13 cellular contexts compared by ENCODE assay signal in genomic region chr3:139448104-139448503, GRCh38. TPM values are rescaled to one million over a fixed set of nuclear protein-coding genes. Genes with fewer than 3 reads are reported as not detected.
DNase-seq lines count a peak whose midpoint lies in the region; ATAC-seq, FAIRE-seq and TF ChIP-seq lines count a peak whose summit lies in the region.
"Had no signal": no experiment of that assay in that cellular context is flagged by ENCODE, and none has a peak within 500 bp of the region (broad histone marks: within the 10 kb centered on the region; RNA-seq: fewer than 3 reads in every experiment).

No MANE protein-coding gene starts in this region.

- H3K27ac ChIP-seq in breast epithelium (no peak overlapping the region), foreskin keratinocyte (no peak overlapping the region), small intestine (ENCODE audit: low read depth in 1 of 2, low read length in 1 of 2) (no peak overlapping the region)
- no peak overlapping the region for H3K27ac ChIP-seq in CD8-positive, alpha-beta memory T cell (ENCODE audit: low read depth, low read length)
- H3K27ac ChIP-seq: spleen had no signal

- TF ChIP-seq POLR2A in breast epithelium (IDR thresholded peaks at IDR 0.05), result no peak

- H3K36me3 Mint-ChIP-seq in MCF 10A (ENCODE audit: insufficient read depth, unreplicated experiment), result no peaks in the 10 kb centered on the region
- H3K36me3 Mint-ChIP-seq in CD8-positive, alpha-beta memory T cell, result no peaks in the 10 kb centered on the region
- H3K36me3 Mint-ChIP-seq: naive B cell had no signal

- H3K9me3 ChIP-seq in breast epithelium (no peaks in the 10 kb centered on the region), small intestine (ENCODE audit: control insufficient read depth, low read depth) (no peaks in the 10 kb centered on the region)
- H3K9me3 ChIP-seq in CD8-positive, alpha-beta memory T cell (ENCODE audit: low read length), result no peaks in the 10 kb centered on the region
- H3K9me3 ChIP-seq: spleen had no signal

- POLR2A ChIA-PET in MCF 10A (lab: Yijun Ruan, JAX), result interaction anchor here (0.6 to 1.3 kb wide), 2 partner anchors 9 to 13 kb away, joined by 3 to 4 read pairs; no protein-coding TSS in a partner anchor
- POLR2A ChIA-PET in CD8-positive, alpha-beta memory T cell (lab: Charles Lee), result no interaction called here

- no peak overlapping the region for H3K27ac Mint-ChIP-seq in MCF 10A (ENCODE audit: low read depth, unreplicated experiment)
- H3K27ac Mint-ChIP-seq in CD8-positive, alpha-beta memory T cell, result no peak overlapping the region
- H3K27ac Mint-ChIP-seq: activated CD4-positive, alpha-beta T cell treated with anti-CD3 and anti-CD28 coated beads for 36 hours; naive B cell had no signal

- CTCF ChIA-PET in MCF 10A (lab: Yijun Ruan, JAX), result interaction anchor here (1.1 to 3.8 kb wide), 2 partner anchors 20 to 444 kb away, joined by 3 to 19 read pairs; no protein-coding TSS in a partner anchor
- CTCF ChIA-PET in CD8-positive, alpha-beta memory T cell (lab: Charles Lee), result no interaction called here

- H3K36me3 ChIP-seq in breast epithelium (no peaks in the 10 kb centered on the region), small intestine (ENCODE audit: control insufficient read depth in 2 of 2, insufficient read depth in 2 of 2, low read length in 2 of 2) (peaks cover 2 to 8% of the 10 kb centered on the region in 2 donors)
- H3K36me3 ChIP-seq in CD8-positive, alpha-beta memory T cell (ENCODE audit: insufficient read depth, low read length), result no peaks in the 10 kb centered on the region
- H3K36me3 ChIP-seq: spleen had no signal

- intact Hi-C loops in MCF 10A (cut with micrococcal nuclease) (no loop called here), breast epithelium (cut with DNase I; ENCODE audit: low total_unique reads) (no loop called here)

- H3K27me3 ChIP-seq in breast epithelium (no peaks in the 10 kb centered on the region), foreskin keratinocyte (no peaks in the 10 kb centered on the region), small intestine (ENCODE audit: control insufficient read depth in 2 of 2, insufficient read depth in 2 of 2, low read length in 2 of 2) (no peaks in the 10 kb centered on the region)
- no peaks in the 10 kb centered on the region for H3K27me3 ChIP-seq in CD8-positive, alpha-beta memory T cell (ENCODE audit: insufficient read depth, low read length, poor library complexity, severe bottlenecking)
- H3K27me3 ChIP-seq: spleen had no signal

- H3K4me3 ChIP-seq in breast epithelium (no peak overlapping the region), small intestine (ENCODE audit: low read depth in 1 of 2, low read length in 2 of 2) (no peak overlapping the region)
- H3K4me3 ChIP-seq in CD8-positive, alpha-beta memory T cell (ENCODE audit: low read length), result no peak overlapping the region
- H3K4me3 ChIP-seq: spleen had no signal

- 51 to 72% (median 70%) methylated on average over 3 of the region's 3 CpGs for WGBS in small intestine, 3 donors

- H3K4me3 Mint-ChIP-seq in MCF 10A (ENCODE audit: unreplicated experiment), result no peak overlapping the region
- H3K4me3 Mint-ChIP-seq in CD8-positive, alpha-beta memory T cell, result no peak overlapping the region
- H3K4me3 Mint-ChIP-seq: activated CD4-positive, alpha-beta T cell treated with anti-CD3 and anti-CD28 coated beads for 36 hours; naive B cell had no signal

- FAIRE-seq in small intestine (lab: Jason Lieb, UNC), result no peak
- FAIRE-seq: endothelial cell of umbilical vein, GM18507 had no signal

- no peaks in the 10 kb centered on the region for H3K9me3 Mint-ChIP-seq in MCF 10A (ENCODE audit: unreplicated experiment)
- no peaks in the 10 kb centered on the region for H3K9me3 Mint-ChIP-seq in CD8-positive, alpha-beta memory T cell
- H3K9me3 Mint-ChIP-seq: naive B cell had no signal

- BruUV-seq in MCF 10A (replicated peaks; lab: Mats Ljungman, UMichigan), result no TSS peak

- ATAC-seq in foreskin keratinocyte (peak; percentile 53), HG03469 (IDR thresholded peaks at IDR 0.05; ENCODE audit: unreplicated experiment) (no peak)
- ATAC-seq: activated CD4-positive, alpha-beta T cell treated with anti-CD3 and anti-CD28 coated beads for 36 hours had no signal

- no peaks in the 10 kb centered on the region for H3K27me3 Mint-ChIP-seq in MCF 10A (ENCODE audit: insufficient read depth, unreplicated experiment)
- H3K27me3 Mint-ChIP-seq in CD8-positive, alpha-beta memory T cell, result peaks cover 0 to 3% of the 10 kb centered on the region in 2 donors
- H3K27me3 Mint-ChIP-seq: activated CD4-positive, alpha-beta T cell treated with anti-CD3 and anti-CD28 coated beads for 36 hours; naive B cell had no signal

- H3K4me1 ChIP-seq in breast epithelium (no peaks in the 10 kb centered on the region), foreskin keratinocyte (no peaks in the 10 kb centered on the region), small intestine (ENCODE audit: control insufficient read depth in 2 of 2, insufficient read depth in 1 of 2, low read depth in 1 of 2, low read length in 1 of 2) (peaks cover 3 to 5% of the 10 kb centered on the region in 2 donors)
- H3K4me1 ChIP-seq in CD8-positive, alpha-beta memory T cell (ENCODE audit: insufficient read depth, low read length), result no peaks in the 10 kb centered on the region
- H3K4me1 ChIP-seq: spleen had no signal

- no peaks in the 10 kb centered on the region for H3K4me1 Mint-ChIP-seq in MCF 10A (ENCODE audit: insufficient read depth, unreplicated experiment)
- H3K4me1 Mint-ChIP-seq in CD8-positive, alpha-beta memory T cell, result no peaks in the 10 kb centered on the region
- H3K4me1 Mint-ChIP-seq: activated CD4-positive, alpha-beta T cell treated with anti-CD3 and anti-CD28 coated beads for 36 hours; naive B cell had no signal

- TF ChIP-seq CTCF in MCF 10A (IDR thresholded peaks at IDR 0.05; ENCODE audit: unreplicated experiment) (no peak), breast epithelium (IDR thresholded peaks at IDR 0.05) (no peak), foreskin keratinocyte (conservative IDR thresholded peaks at IDR 0.05) (no peak)

- DNase-seq in MCF 10A (ENCODE audit: unreplicated experiment) (peak; percentile 36), breast epithelium (ENCODE audit: low spot score in 2 of 2) (no peak), NCI-H2196 treated with DMSO at 0.1 percent for 48 hours (lab: John Stamatoyannopoulos, UW; ENCODE audit: unreplicated experiment) (peak; percentile 23), foreskin keratinocyte (no peak), small intestine (peak; percentile 55), T-helper 1 cell (no peak)
- DNase-seq in CD8-positive, alpha-beta memory T cell, result no peak
- DNase-seq: activated CD4-positive, alpha-beta T cell treated with anti-CD3 and anti-CD28 coated beads for 36 hours; naive B cell; spleen had no signal

RNA-seq across cellular contexts. Expression of gene RBP2, which starts 28.2 kb away (rescaled TPM):
- total RNA-seq in MCF 10A (2022) (not detected in 2 replicates), breast epithelium (1 to 10 TPM in 1 of 3 donors, not detected in 2; 1.3 TPM), foreskin keratinocyte (not detected in 2 replicates)
- polyA plus RNA-seq in foreskin keratinocyte (not detected in 2 replicates), small intestine (over 10,000 TPM in 1 of 3 donors, 1,000 to 10,000 TPM in 2; 1,676 to 12,637 (median 5,876) TPM)
- total RNA-seq in CD8-positive, alpha-beta memory T cell, result not detected
- polyA plus RNA-seq in CD8-positive, alpha-beta memory T cell, result not detected
- total RNA-seq: activated CD4-positive, alpha-beta T cell treated with anti-CD3 and anti-CD28 coated beads for 36 hours; endothelial cell of umbilical vein; spleen had no signal
- polyA plus RNA-seq: endothelial cell of umbilical vein had no signal

RNA-seq across cellular contexts. Expression of gene COPB2, which starts 58.7 kb away (rescaled TPM):
- 152 and 190 TPM in 2 replicates for total RNA-seq in MCF 10A (2022)
- total RNA-seq in breast epithelium, result 100 to 1,000 TPM in 2 of 3 donors, 10 to 100 TPM in 1; 76.5 to 109 (median 109) TPM
- 139 and 148 TPM in 2 replicates for total RNA-seq in foreskin keratinocyte
- 62.7 and 63.9 TPM in 2 replicates for polyA plus RNA-seq in foreskin keratinocyte
- polyA plus RNA-seq in small intestine, result 10 to 100 TPM; 53.5 to 73.6 (median 61.4) TPM
- 10 to 100 TPM; 91.8 to 92.9 TPM for total RNA-seq in CD8-positive, alpha-beta memory T cell
- 64.0 TPM for polyA plus RNA-seq in CD8-positive, alpha-beta memory T cell

Comparison
In these comparisons a context has a peak if more than half of its experiments do, and no peak if none do; other contexts are left out.
1. DNase-seq: peak in MCF 10A (single experiment), NCI-H2196 treated with DMSO at 0.1 percent for 48 hours (single experiment) and small intestine (single experiment); none in breast epithelium (0 of 2), foreskin keratinocyte (0 of 2), T-helper 1 cell (0 of 5) and CD8-positive, alpha-beta memory T cell (0 of 5).